ENCODE assay signal across 1 cellular context in genomic region chr7:12687213-12688171, GRCh38.
TF ChIP-seq lines count a peak whose summit lies in the region.

A gene with protein sequence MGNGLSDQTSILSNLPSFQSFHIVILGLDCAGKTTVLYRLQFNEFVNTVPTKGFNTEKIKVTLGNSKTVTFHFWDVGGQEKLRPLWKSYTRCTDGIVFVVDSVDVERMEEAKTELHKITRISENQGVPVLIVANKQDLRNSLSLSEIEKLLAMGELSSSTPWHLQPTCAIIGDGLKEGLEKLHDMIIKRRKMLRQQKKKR (plus strand): TSS chr7:12687633. CDS start chr7:12688255, 622 bp downstream.

TF ChIP-seq in K562, 482 proteins besides CTCF, POLR2A, EP300 and RAD21 (continued from another document and continues in another):
- peak; percentile 91 for TF ChIP-seq TFAP4 (CRISPR knock-in tag; IDR thresholded peaks at IDR 0.05; ENCODE audit: borderline replicate concordance)
- TF ChIP-seq ZNF347 (CRISPR knock-in tag; IDR thresholded peaks at IDR 0.05; ENCODE audit: low read depth) = no peak
- TF ChIP-seq, protein P1, sequence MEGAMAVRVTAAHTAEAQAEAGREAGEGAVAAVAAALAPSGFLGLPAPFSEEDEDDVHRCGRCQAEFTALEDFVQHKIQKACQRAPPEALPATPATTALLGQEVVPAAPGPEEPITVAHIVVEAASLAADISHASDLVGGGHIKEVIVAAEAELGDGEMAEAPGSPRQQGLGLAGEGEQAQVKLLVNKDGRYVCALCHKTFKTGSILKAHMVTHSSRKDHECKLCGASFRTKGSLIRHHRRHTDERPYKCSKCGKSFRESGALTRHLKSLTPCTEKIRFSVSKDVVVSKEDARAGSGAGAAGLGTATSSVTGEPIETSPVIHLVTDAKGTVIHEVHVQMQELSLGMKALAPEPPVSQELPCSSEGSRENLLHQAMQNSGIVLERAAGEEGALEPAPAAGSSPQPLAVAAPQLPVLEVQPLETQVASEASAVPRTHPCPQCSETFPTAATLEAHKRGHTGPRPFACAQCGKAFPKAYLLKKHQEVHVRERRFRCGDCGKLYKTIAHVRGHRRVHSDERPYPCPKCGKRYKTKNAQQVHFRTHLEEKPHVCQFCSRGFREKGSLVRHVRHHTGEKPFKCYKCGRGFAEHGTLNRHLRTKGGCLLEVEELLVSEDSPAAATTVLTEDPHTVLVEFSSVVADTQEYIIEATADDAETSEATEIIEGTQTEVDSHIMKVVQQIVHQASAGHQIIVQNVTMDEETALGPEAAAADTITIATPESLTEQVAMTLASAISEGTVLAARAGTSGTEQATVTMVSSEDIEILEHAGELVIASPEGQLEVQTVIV (CRISPR knock-in tag; IDR thresholded peaks at IDR 0.05; ENCODE audit: borderline replicate concordance) = no peak
- no peak for TF ChIP-seq ZBTB8A (IDR thresholded peaks at IDR 0.05; ENCODE audit: partially characterized antibody)
- TF ChIP-seq ZNF165 (CRISPR knock-in tag; IDR thresholded peaks at IDR 0.05; ENCODE audit: borderline replicate concordance) = no peak
- TF ChIP-seq FOSL1 (tag; conservative IDR thresholded peaks at IDR 0.05) = no peak; the same call in 1 of the 2 replicates
- TF ChIP-seq ZZZ3 (IDR thresholded peaks at IDR 0.05) = no peak
- TF ChIP-seq, protein P2, sequence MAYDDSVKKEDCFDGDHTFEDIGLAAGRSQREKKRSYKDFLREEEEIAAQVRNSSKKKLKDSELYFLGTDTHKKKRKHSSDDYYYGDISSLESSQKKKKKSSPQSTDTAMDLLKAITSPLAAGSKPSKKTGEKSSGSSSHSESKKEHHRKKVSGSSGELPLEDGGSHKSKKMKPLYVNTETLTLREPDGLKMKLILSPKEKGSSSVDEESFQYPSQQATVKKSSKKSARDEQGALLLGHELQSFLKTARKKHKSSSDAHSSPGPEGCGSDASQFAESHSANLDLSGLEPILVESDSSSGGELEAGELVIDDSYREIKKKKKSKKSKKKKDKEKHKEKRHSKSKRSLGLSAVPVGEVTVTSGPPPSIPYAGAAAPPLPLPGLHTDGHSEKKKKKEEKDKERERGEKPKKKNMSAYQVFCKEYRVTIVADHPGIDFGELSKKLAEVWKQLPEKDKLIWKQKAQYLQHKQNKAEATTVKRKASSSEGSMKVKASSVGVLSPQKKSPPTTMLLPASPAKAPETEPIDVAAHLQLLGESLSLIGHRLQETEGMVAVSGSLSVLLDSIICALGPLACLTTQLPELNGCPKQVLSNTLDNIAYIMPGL (CRISPR knock-in tag; IDR thresholded peaks at IDR 0.05) = 0 out of 2 replicates have a peak, but pooled peaks have one; percentile 14
- TF ChIP-seq, protein P3, sequence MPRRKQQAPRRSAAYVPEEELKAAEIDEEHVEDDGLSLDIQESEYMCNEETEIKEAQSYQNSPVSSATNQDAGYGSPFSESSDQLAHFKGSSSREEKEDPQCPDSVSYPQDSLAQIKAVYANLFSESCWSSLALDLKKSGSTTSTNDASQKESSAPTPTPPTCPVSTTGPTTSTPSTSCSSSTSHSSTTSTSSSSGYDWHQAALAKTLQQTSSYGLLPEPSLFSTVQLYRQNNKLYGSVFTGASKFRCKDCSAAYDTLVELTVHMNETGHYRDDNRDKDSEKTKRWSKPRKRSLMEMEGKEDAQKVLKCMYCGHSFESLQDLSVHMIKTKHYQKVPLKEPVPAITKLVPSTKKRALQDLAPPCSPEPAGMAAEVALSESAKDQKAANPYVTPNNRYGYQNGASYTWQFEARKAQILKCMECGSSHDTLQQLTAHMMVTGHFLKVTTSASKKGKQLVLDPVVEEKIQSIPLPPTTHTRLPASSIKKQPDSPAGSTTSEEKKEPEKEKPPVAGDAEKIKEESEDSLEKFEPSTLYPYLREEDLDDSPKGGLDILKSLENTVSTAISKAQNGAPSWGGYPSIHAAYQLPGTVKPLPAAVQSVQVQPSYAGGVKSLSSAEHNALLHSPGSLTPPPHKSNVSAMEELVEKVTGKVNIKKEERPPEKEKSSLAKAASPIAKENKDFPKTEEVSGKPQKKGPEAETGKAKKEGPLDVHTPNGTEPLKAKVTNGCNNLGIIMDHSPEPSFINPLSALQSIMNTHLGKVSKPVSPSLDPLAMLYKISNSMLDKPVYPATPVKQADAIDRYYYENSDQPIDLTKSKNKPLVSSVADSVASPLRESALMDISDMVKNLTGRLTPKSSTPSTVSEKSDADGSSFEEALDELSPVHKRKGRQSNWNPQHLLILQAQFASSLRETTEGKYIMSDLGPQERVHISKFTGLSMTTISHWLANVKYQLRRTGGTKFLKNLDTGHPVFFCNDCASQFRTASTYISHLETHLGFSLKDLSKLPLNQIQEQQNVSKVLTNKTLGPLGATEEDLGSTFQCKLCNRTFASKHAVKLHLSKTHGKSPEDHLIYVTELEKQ (CRISPR knock-in tag; IDR thresholded peaks at IDR 0.05) = no peak
- TF ChIP-seq LARP7 (IDR thresholded peaks at IDR 0.05) = peak; percentile 96
- TF ChIP-seq HSF4 (CRISPR knock-in tag; IDR thresholded peaks at IDR 0.05; ENCODE audit: borderline replicate concordance) = no peak
- TF ChIP-seq, protein P4, sequence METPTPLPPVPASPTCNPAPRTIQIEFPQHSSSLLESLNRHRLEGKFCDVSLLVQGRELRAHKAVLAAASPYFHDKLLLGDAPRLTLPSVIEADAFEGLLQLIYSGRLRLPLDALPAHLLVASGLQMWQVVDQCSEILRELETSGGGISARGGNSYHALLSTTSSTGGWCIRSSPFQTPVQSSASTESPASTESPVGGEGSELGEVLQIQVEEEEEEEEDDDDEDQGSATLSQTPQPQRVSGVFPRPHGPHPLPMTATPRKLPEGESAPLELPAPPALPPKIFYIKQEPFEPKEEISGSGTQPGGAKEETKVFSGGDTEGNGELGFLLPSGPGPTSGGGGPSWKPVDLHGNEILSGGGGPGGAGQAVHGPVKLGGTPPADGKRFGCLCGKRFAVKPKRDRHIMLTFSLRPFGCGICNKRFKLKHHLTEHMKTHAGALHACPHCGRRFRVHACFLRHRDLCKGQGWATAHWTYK (CRISPR knock-in tag; IDR thresholded peaks at IDR 0.05) = no peak
- TF ChIP-seq MTA3 (IDR thresholded peaks at IDR 0.05; ENCODE audit: borderline replicate concordance) = peak; percentile 98
- no peak for TF ChIP-seq YBX1 (IDR thresholded peaks at IDR 0.05)
- TF ChIP-seq MYNN (IDR thresholded peaks at IDR 0.05) = peak; percentile 61; the same call in 1 of the 2 replicates
- no peak for TF ChIP-seq MYNN (CRISPR knock-in tag; IDR thresholded peaks at IDR 0.05)
- TF ChIP-seq HDAC6 (IDR thresholded peaks at IDR 0.05; ENCODE audit: low read depth, low read length) = no peak
- TF ChIP-seq SIN3A (IDR thresholded peaks at IDR 0.05; ENCODE audit: borderline replicate concordance in 2 of 2, control insufficient read depth in 1 of 2, low read depth in 2 of 2, low read length in 2 of 2) = peak in 1 of 2 experiments; percentile 82; a peak in 2 of 4 replicates
- peak; percentile 88 for TF ChIP-seq NFATC3 (IDR thresholded peaks at IDR 0.05)
- no peak for TF ChIP-seq ZNF146 (CRISPR knock-in tag; IDR thresholded peaks at IDR 0.05; ENCODE audit: unreplicated experiment)
- no peak for TF ChIP-seq POU5F1 (IDR thresholded peaks at IDR 0.05; ENCODE audit: borderline replicate concordance, low read depth, low read length, partially characterized antibody)
- TF ChIP-seq ZNF696 (CRISPR knock-in tag; conservative IDR thresholded peaks at IDR 0.05) = no peak
- TF ChIP-seq ZNF24 (IDR thresholded peaks at IDR 0.05) = peak; percentile 61
- peak; percentile 65 for TF ChIP-seq SETDB1 (IDR thresholded peaks at IDR 0.05; ENCODE audit: low read length)
- no peak for TF ChIP-seq GABPB2 (CRISPR knock-in tag; conservative IDR thresholded peaks at IDR 0.05)
- peak; percentile 61 for TF ChIP-seq BCOR (IDR thresholded peaks at IDR 0.05)
- no peak for TF ChIP-seq ZNF277 (CRISPR knock-in tag; IDR thresholded peaks at IDR 0.05; ENCODE audit: borderline replicate concordance)
- TF ChIP-seq SMAD1 (IDR thresholded peaks at IDR 0.05; ENCODE audit: low read depth, low read length, partially characterized antibody) = peak; percentile 95
- peak; percentile 44 for TF ChIP-seq TCF3 (CRISPR knock-in tag; IDR thresholded peaks at IDR 0.05)
- TF ChIP-seq ZNF253 (CRISPR knock-in tag; conservative IDR thresholded peaks at IDR 0.05) = no peak
- TF ChIP-seq POLR2B (IDR thresholded peaks at IDR 0.05; ENCODE audit: low read depth, partially characterized antibody) = peak; percentile 99
- TF ChIP-seq, protein P5, sequence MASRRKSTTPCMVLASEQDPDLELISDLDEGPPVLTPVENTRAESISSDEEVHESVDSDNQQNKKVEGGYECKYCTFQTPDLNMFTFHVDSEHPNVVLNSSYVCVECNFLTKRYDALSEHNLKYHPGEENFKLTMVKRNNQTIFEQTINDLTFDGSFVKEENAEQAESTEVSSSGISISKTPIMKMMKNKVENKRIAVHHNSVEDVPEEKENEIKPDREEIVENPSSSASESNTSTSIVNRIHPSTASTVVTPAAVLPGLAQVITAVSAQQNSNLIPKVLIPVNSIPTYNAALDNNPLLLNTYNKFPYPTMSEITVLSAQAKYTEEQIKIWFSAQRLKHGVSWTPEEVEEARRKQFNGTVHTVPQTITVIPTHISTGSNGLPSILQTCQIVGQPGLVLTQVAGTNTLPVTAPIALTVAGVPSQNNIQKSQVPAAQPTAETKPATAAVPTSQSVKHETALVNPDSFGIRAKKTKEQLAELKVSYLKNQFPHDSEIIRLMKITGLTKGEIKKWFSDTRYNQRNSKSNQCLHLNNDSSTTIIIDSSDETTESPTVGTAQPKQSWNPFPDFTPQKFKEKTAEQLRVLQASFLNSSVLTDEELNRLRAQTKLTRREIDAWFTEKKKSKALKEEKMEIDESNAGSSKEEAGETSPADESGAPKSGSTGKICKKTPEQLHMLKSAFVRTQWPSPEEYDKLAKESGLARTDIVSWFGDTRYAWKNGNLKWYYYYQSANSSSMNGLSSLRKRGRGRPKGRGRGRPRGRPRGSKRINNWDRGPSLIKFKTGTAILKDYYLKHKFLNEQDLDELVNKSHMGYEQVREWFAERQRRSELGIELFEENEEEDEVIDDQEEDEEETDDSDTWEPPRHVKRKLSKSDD (conservative IDR thresholded peaks at IDR 0.05; ENCODE audit: low read length) = no peak
- TF ChIP-seq, protein P6, sequence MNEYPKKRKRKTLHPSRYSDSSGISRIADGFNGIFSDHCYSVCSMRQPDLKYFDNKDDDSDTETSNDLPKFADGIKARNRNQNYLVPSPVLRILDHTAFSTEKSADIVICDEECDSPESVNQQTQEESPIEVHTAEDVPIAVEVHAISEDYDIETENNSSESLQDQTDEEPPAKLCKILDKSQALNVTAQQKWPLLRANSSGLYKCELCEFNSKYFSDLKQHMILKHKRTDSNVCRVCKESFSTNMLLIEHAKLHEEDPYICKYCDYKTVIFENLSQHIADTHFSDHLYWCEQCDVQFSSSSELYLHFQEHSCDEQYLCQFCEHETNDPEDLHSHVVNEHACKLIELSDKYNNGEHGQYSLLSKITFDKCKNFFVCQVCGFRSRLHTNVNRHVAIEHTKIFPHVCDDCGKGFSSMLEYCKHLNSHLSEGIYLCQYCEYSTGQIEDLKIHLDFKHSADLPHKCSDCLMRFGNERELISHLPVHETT (CRISPR knock-in tag; conservative IDR thresholded peaks at IDR 0.05 in 1 of 2, IDR thresholded peaks at IDR 0.05 in 1 of 2) = no peak; a peak in 2 of 4 replicates
- TF ChIP-seq NR3C1 (CRISPR knock-in tag; IDR thresholded peaks at IDR 0.05) = no peak
- TF ChIP-seq ZNF384 (IDR thresholded peaks at IDR 0.05; ENCODE audit: low read depth, low read length) = no peak
- TF ChIP-seq SRF (CRISPR knock-in tag; IDR thresholded peaks at IDR 0.05) = peak in 1 of 2 experiments; percentile 32; a peak in 1 of 4 replicates
- TF ChIP-seq CUX1 (CRISPR knock-in tag; IDR thresholded peaks at IDR 0.05) = no peak
- TF ChIP-seq POLR2AphosphoS5 (IDR thresholded peaks at IDR 0.05; ENCODE audit: control insufficient read depth, insufficient read depth, low read depth, low read length) = peak; percentile 98
- peak; percentile 65 for TF ChIP-seq FOXM1 (IDR thresholded peaks at IDR 0.05; ENCODE audit: low read depth)
- TF ChIP-seq FOXM1 (CRISPR knock-in tag; IDR thresholded peaks at IDR 0.05; ENCODE audit: low read depth) = no peak
